In genomic region chr17:76141212-76142043, GRCh38 we compare ENCODE assay signal across 1 cellular context.
A peak's percentile ranks its signal among the peaks of the same experiment; 100 is the strongest.
TF ChIP-seq lines count a peak whose summit lies in the region.

TSS of gene FOXJ1 (minus strand) at chr17:76141245. CDS start at chr17:76140395, 850 bp downstream.

TF ChIP-seq in GM12878, 131 proteins besides CTCF, POLR2A, EP300 and RAD21 (continued from another document):
- TF ChIP-seq ETV6 (conservative IDR thresholded peaks at IDR 0.05 in 1 of 2, IDR thresholded peaks at IDR 0.05 in 1 of 2; ENCODE audit: borderline replicate concordance in 1 of 2, low read depth in 1 of 2) (no peak), IKZF2 (IDR thresholded peaks at IDR 0.05) (no peak), MEF2A (IDR thresholded peaks at IDR 0.05; ENCODE audit: insufficient read depth, low read depth, low read length) (no peak), PRDM15 (CRISPR knock-in tag; IDR thresholded peaks at IDR 0.05) (no peak), BRCA1 (IDR thresholded peaks at IDR 0.05; ENCODE audit: low read depth, low read length) (no peak), NKRF (conservative IDR thresholded peaks at IDR 0.05) (peak; percentile 95), MAX (IDR thresholded peaks at IDR 0.05; ENCODE audit: low read depth, low read length) (no peak), PKNOX1 (IDR thresholded peaks at IDR 0.05) (peak; percentile 85), IKZF1 (conservative IDR thresholded peaks at IDR 0.05) (peak; percentile 38; the same call in 1 of the 2 replicates), SIX5 (IDR thresholded peaks at IDR 0.05; ENCODE audit: low read depth, low read length, severe bottlenecking) (peak; percentile 31), SIN3A (IDR thresholded peaks at IDR 0.05; ENCODE audit: low read depth, low read length) (peak; percentile 97), BACH1 (IDR thresholded peaks at IDR 0.05; ENCODE audit: borderline replicate concordance) (no peak), JUND (IDR thresholded peaks at IDR 0.05; ENCODE audit: low read depth, low read length) (no peak), ZSCAN29 (IDR thresholded peaks at IDR 0.05) (no peak), FOXK2 (IDR thresholded peaks at IDR 0.05) (no peak), PAX8 (IDR thresholded peaks at IDR 0.05) (no peak), HDAC6 (IDR thresholded peaks at IDR 0.05; ENCODE audit: unreplicated experiment) (no peak)
